In genomic region chr21:26377111-26377694, GRCh38 we compare ENCODE assay signal across 28 cellular contexts.
"Had no signal": no experiment of that assay in that cellular context is flagged by ENCODE, and none has a peak within 500 bp of the region (broad histone marks: within the 10 kb centered on the region; RNA-seq: fewer than 3 reads in every experiment).

No MANE protein-coding gene starts in this region.

- H3K27ac ChIP-seq: ascending aorta, body of pancreas, KMS-11 had no signal

- H3K9me3 Mint-ChIP-seq: activated naive CD4-positive, alpha-beta T cell treated with anti-CD3 and anti-CD28 coated beads, Interleukin-2, amount 50 U/mL, for 24 hours; activated T-cell treated with anti-CD3 and anti-CD28 coated beads, Interleukin-2, amount 50 U/mL, for 24 hours; activated T-helper 1 cell treated with anti-CD3 and anti-CD28 coated beads, Interleukin-12 subunit alpha, Interleukin-12 subunit beta, Interleukin-2, Interleukin-4 antibody, amounts not matched to agents 30 ng/mL and 10 ng/mL and 1 ng/mL, durations not matched to agents 14 hours and 24 hours and 36 hours had no signal

- ATAC-seq: activated CD8-positive, alpha-beta memory T cell treated with anti-CD3 and anti-CD28 coated beads, Interleukin-2, amount 10 ng/mL, durations not matched to agents 7 days and 5 days; body of pancreas; T-cell had no signal

- FAIRE-seq: RCC 7860, TTC549 had no signal

- H3K4me2 ChIP-seq: KMS-11 had no signal

- H3K4me1 Mint-ChIP-seq: activated B cell treated with CpG ODN at 0.5 μM for 24 hours; activated CD4-positive, alpha-beta T cell treated with anti-CD3 and anti-CD28 coated beads, Interleukin-2, amount 10 ng/mL, durations not matched to agents 24 days and 14 days; activated CD8-positive, alpha-beta memory T cell treated with anti-CD3 and anti-CD28 coated beads, Interleukin-2, amount 10 ng/mL, durations not matched to agents 7 days and 5 days; activated naive CD4-positive, alpha-beta T cell treated with anti-CD3 and anti-CD28 coated beads, Interleukin-2, amount 50 U/mL, for 24 hours; central memory CD8-positive, alpha-beta T cell; T-cell had no signal

- H3K36me3 ChIP-seq: ascending aorta, MG63 had no signal

- H3K4me1 ChIP-seq: ascending aorta, body of pancreas had no signal

- H3K27ac Mint-ChIP-seq: activated B cell treated with CpG ODN at 0.5 μM for 24 hours; activated CD4-positive, alpha-beta T cell treated with anti-CD3 and anti-CD28 coated beads, Interleukin-2, amount 10 ng/mL, durations not matched to agents 24 days and 14 days; activated CD8-positive, alpha-beta memory T cell treated with anti-CD3 and anti-CD28 coated beads, Interleukin-2, amount 10 ng/mL, durations not matched to agents 7 days and 5 days; activated naive CD4-positive, alpha-beta T cell treated with anti-CD3 and anti-CD28 coated beads, Interleukin-2, amount 50 U/mL, for 24 hours; activated T-cell treated with anti-CD3 and anti-CD28 coated beads, Interleukin-2, amount 50 U/mL, for 24 hours; activated T-helper 1 cell treated with anti-CD3 and anti-CD28 coated beads, Interleukin-12 subunit alpha, Interleukin-12 subunit beta, Interleukin-2, Interleukin-4 antibody, amounts not matched to agents 30 ng/mL and 10 ng/mL and 1 ng/mL, durations not matched to agents 14 hours and 24 hours and 36 hours; T-cell had no signal

- H3K27me3 Mint-ChIP-seq: activated B cell treated with CpG ODN at 0.5 μM for 24 hours; activated CD8-positive, alpha-beta memory T cell treated with anti-CD3 and anti-CD28 coated beads, Interleukin-2, amount 10 ng/mL, durations not matched to agents 7 days and 5 days; activated T-cell treated with anti-CD3 and anti-CD28 coated beads, Interleukin-2, amount 50 U/mL, for 24 hours; central memory CD8-positive, alpha-beta T cell; T-cell had no signal

- H3K9ac ChIP-seq: KMS-11 had no signal

- DNase-seq: activated B cell treated with CpG ODN at 0.5 μM for 24 hours; activated CD4-positive, alpha-beta T cell treated with anti-CD3 and anti-CD28 coated beads for 1 hour; activated CD4-positive, alpha-beta T cell treated with anti-CD3 and anti-CD28 coated beads, Interleukin-2, amount 10 ng/mL, durations not matched to agents 24 days and 14 days; activated CD4-positive, alpha-beta T cell treated with anti-CD3 and anti-CD28 coated beads, Interleukin-2, amount 50 U/mL, for 48 hours; activated CD8-positive, alpha-beta memory T cell treated with anti-CD3 and anti-CD28 coated beads, Interleukin-2, amount 10 ng/mL, durations not matched to agents 7 days and 5 days; activated effector memory CD4-positive, alpha-beta T cell treated with Interleukin-2 at 50 U/mL for 16 hours; activated naive CD4-positive, alpha-beta T cell; activated T-cell treated with anti-CD3 and anti-CD28 coated beads, Interleukin-2, amount 50 U/mL, for 24 hours; amniotic stem cell; body of pancreas; MG63; NCI-H1105; NCI-H1436; NCI-H187; NCI-H2081; NCI-H510A treated with DMSO at 0.1 percent for 48 hours; NCI-H69; SIG-M5; T-cell; T-helper 2 cell; T1000 had no signal

- H3K4me3 ChIP-seq: ascending aorta, body of pancreas, MG63 had no signal

- H3K27me3 ChIP-seq: ascending aorta, body of pancreas, MG63 had no signal

- H3K4me3 Mint-ChIP-seq: activated B cell treated with CpG ODN at 0.5 μM for 24 hours; activated CD4-positive, alpha-beta T cell treated with anti-CD3 and anti-CD28 coated beads, Interleukin-2, amount 10 ng/mL, durations not matched to agents 24 days and 14 days; activated CD8-positive, alpha-beta memory T cell treated with anti-CD3 and anti-CD28 coated beads, Interleukin-2, amount 10 ng/mL, durations not matched to agents 7 days and 5 days; activated naive CD4-positive, alpha-beta T cell treated with anti-CD3 and anti-CD28 coated beads, Interleukin-2, amount 50 U/mL, for 24 hours; activated T-cell treated with anti-CD3 and anti-CD28 coated beads, Interleukin-2, amount 50 U/mL, for 24 hours; activated T-helper 1 cell treated with anti-CD3 and anti-CD28 coated beads, Interleukin-12 subunit alpha, Interleukin-12 subunit beta, Interleukin-2, Interleukin-4 antibody, amounts not matched to agents 30 ng/mL and 10 ng/mL and 1 ng/mL, durations not matched to agents 14 hours and 24 hours and 36 hours; central memory CD8-positive, alpha-beta T cell; T-cell had no signal

- H3K36me3 Mint-ChIP-seq: activated CD8-positive, alpha-beta memory T cell treated with anti-CD3 and anti-CD28 coated beads, Interleukin-2, amount 10 ng/mL, durations not matched to agents 7 days and 5 days; activated naive CD4-positive, alpha-beta T cell treated with anti-CD3 and anti-CD28 coated beads, Interleukin-2, amount 50 U/mL, for 24 hours; T-cell had no signal

- H3K9me3 ChIP-seq: ascending aorta, body of pancreas, MG63 had no signal
